17 cellular contexts compared by ENCODE assay signal in genomic region chr2:233423436-233423860, GRCh38.
A peak's percentile ranks its signal among the peaks of the same experiment; 100 is the strongest.
DNase-seq lines count a peak whose midpoint lies in the region; ATAC-seq, FAIRE-seq and TF ChIP-seq lines count a peak whose summit lies in the region.
"Had no signal": no experiment of that assay in that cellular context is flagged by ENCODE, and none has a peak within 500 bp of the region (broad histone marks: within the 10 kb centered on the region; RNA-seq: fewer than 3 reads in every experiment).

No MANE protein-coding gene starts in this region.

- no peak for TF ChIP-seq EP300 in GM12878 (IDR thresholded peaks at IDR 0.05; ENCODE audit: borderline replicate concordance in 1 of 2, control insufficient read depth in 1 of 2, low read depth in 2 of 2, low read length in 2 of 2)

- H3K14ac ChIP-seq in IMR-90 (replicated peaks; ENCODE audit: low read depth, low read length) = no peak overlapping the region

- H3K27ac Mint-ChIP-seq in naive thymus-derived CD8-positive, alpha-beta T cell = peak overlapping the region; percentile 91 to 99 (median 96)
- H3K27ac Mint-ChIP-seq: progenitor cell of endocrine pancreas had no signal

- H2BK20ac ChIP-seq in IMR-90 (ENCODE audit: low read depth, low read length) = no peak overlapping the region; the same call in 1 of the 2 replicates

- DNase-seq in IMR-90 (no peak), GM12878 (ENCODE audit: low read depth, low spot score) (no peak), NCI-H748 treated with DMSO at 0.1 percent for 48 hours (lab: John Stamatoyannopoulos, UW) (no peak), germinal center (ENCODE audit: low spot score) (no peak), pancreas (no peak), posterior vena cava (ENCODE audit: low spot score) (no peak)
- DNase-seq in naive thymus-derived CD8-positive, alpha-beta T cell = peak in 2 of 10 donors; percentile 46 to 62
- DNase-seq: aorta, GM23248, KG1, mesendoderm, NCI-H146, NCI-H69, SIG-M5 had no signal

- H3K79me2 ChIP-seq in GM12878 (ENCODE audit: control insufficient read depth, insufficient read depth, low read length) = peaks cover 67% of the 10 kb centered on the region

- no peaks in the 10 kb centered on the region for H3K27me3 ChIP-seq in BLaER1
- no peaks in the 10 kb centered on the region for H3K27me3 ChIP-seq in IMR-90 (ENCODE audit: control insufficient read depth, insufficient read depth, low read length)
- H3K27me3 ChIP-seq in GM12878 (replicated peaks in 1 of 2; ENCODE audit: control insufficient read depth in 2 of 2, insufficient read depth in 2 of 2, low read length in 1 of 2) = no peaks in the 10 kb centered on the region
- no peaks in the 10 kb centered on the region for H3K27me3 ChIP-seq in pancreas
- H3K27me3 ChIP-seq: dorsolateral prefrontal cortex had no signal

- 100% methylated on average over 1 of the region's 9 CpGs; no CpG with 5 or more reads in 1 of the 2 experiments for whole genome bisulfite sequencing in IMR-90 (ENCODE audit: extremely low coverage in 2 of 2, insufficient read length in 1 of 2), 2 experiments
- WGBS in GM12878 (ENCODE audit: insufficient coverage, insufficient replicate concordance, low lambda C conversion rate, missing lambda C conversion rate) = 81% methylated on average over 9 of the region's 9 CpGs
- 97 to 98% methylated on average over 9 of the region's 9 CpGs for WGBS in pancreas, 2 donors

- peaks cover 77% of the 10 kb centered on the region for H3K4me1 ChIP-seq in BLaER1
- H3K4me1 ChIP-seq in IMR-90 (ENCODE audit: control insufficient read depth, insufficient read depth, low read length) = peaks cover 22% of the 10 kb centered on the region
- peaks cover 43% of the 10 kb centered on the region for H3K4me1 ChIP-seq in GM12878 (ENCODE audit: control insufficient read depth, insufficient read depth, low read length)
- H3K4me1 ChIP-seq in pancreas = no peaks in the 10 kb centered on the region

- no peak overlapping the region for H3K56ac ChIP-seq in IMR-90 (ENCODE audit: extremely low read depth, insufficient read depth, low read length)

- H2AFZ ChIP-seq in IMR-90 (replicated peaks; ENCODE audit: low read length, poor library complexity) = no peak overlapping the region
- no peak overlapping the region for H2AFZ ChIP-seq in GM12878 (ENCODE audit: control insufficient read depth, low read depth, low read length)
- H2AFZ ChIP-seq: GM23248 had no signal

- H3K23ac ChIP-seq in IMR-90 (ENCODE audit: low read depth, low read length) = no peak overlapping the region

- no peak for ATAC-seq in IMR-90 (ENCODE audit: low read depth)
- no peak for ATAC-seq in GM12878
- peak in 1 of 2 donors; percentile 22 for ATAC-seq in naive thymus-derived CD8-positive, alpha-beta T cell
- no peak for ATAC-seq in pancreas

- TF ChIP-seq RAD21 in IMR-90 (IDR thresholded peaks at IDR 0.05; ENCODE audit: low read length) (no peak), GM12878 (IDR thresholded peaks at IDR 0.05; ENCODE audit: insufficient read depth, low read depth, low read length) (no peak)

- RAD21 ChIA-PET in GM12878 (lab: Charles Lee; ENCODE audit: unreplicated experiment) = interaction anchor here (1.8 to 6.3 kb wide), 2 partner anchors 8 to 20 kb away, joined by 5 to 28 read pairs; no protein-coding TSS in a partner anchor

- no peak overlapping the region for H2BK5ac ChIP-seq in IMR-90 (ENCODE audit: low read depth, low read length, poor library complexity, severe bottlenecking)

- no peak for FAIRE-seq in GM12878 (lab: Jason Lieb, UNC)
- FAIRE-seq in pancreas (lab: Jason Lieb, UNC) = no peak

- no peak overlapping the region for H3K9ac ChIP-seq in BLaER1
- H3K9ac ChIP-seq in IMR-90 (ENCODE audit: low read depth, low read length) = no peak overlapping the region
- H3K9ac ChIP-seq in GM12878 (ENCODE audit: control insufficient read depth, insufficient read depth, low read length) = no peak overlapping the region
- H3K9ac ChIP-seq: GM23248 had no signal

- no peak overlapping the region for H2BK120ac ChIP-seq in IMR-90 (ENCODE audit: low read depth, low read length)

- TF ChIP-seq CTCF in IMR-90 (conservative IDR thresholded peaks at IDR 0.05; ENCODE audit: low read depth, low read length) = no peak
- TF ChIP-seq CTCF in GM12878 (IDR thresholded peaks at IDR 0.05 in 2 of 3, conservative IDR thresholded peaks at IDR 0.05 in 1 of 3; ENCODE audit: control insufficient read depth in 2 of 3, extremely low read depth in 1 of 3, insufficient read depth in 1 of 3, low read depth in 3 of 3, low read length in 3 of 3) = no peak
- no peak for TF ChIP-seq CTCF in pancreas (IDR thresholded peaks at IDR 0.05)

- no peak overlapping the region for H3K4ac ChIP-seq in IMR-90 (ENCODE audit: low read depth, low read length)

- no peak overlapping the region for H2BK15ac ChIP-seq in IMR-90 (ENCODE audit: low read depth, low read length)

- peaks cover 34 to 73% of the 10 kb centered on the region in 2 experiments for H3K79me1 ChIP-seq in IMR-90 (ENCODE audit: low read depth in 1 of 2, low read length in 2 of 2)

- H3K9me3 Mint-ChIP-seq in naive thymus-derived CD8-positive, alpha-beta T cell = no peaks in the 10 kb centered on the region

- no peak for TF ChIP-seq POLR2A in IMR-90 (IDR thresholded peaks at IDR 0.05; ENCODE audit: low read depth, low read length)
- no peak for TF ChIP-seq POLR2A in GM12878 (IDR thresholded peaks at IDR 0.05; ENCODE audit: low read depth, low read length)

- H3K4me1 Mint-ChIP-seq in naive thymus-derived CD8-positive, alpha-beta T cell = peaks cover 63 to 98% (median 95%) of the 10 kb centered on the region in 4 donors

- H3K27me3 Mint-ChIP-seq in naive thymus-derived CD8-positive, alpha-beta T cell = no peaks in the 10 kb centered on the region
- H3K27me3 Mint-ChIP-seq: progenitor cell of endocrine pancreas had no signal

- peak overlapping the region; percentile 83 for H3K4me2 ChIP-seq in BLaER1
- H3K4me2 ChIP-seq in IMR-90 (ENCODE audit: low read depth, low read length) = no peak overlapping the region
- no peak overlapping the region for H3K4me2 ChIP-seq in GM12878 (ENCODE audit: control insufficient read depth, insufficient read depth)

- H3K36me3 ChIP-seq in BLaER1 (peaks cover 72% of the 10 kb centered on the region), IMR-90 (ENCODE audit: control insufficient read depth, insufficient read depth, low read length) (0 out of 2 replicates have a peak, but pooled peaks cover 2% of the 10 kb centered on the region), GM12878 (ENCODE audit: control insufficient read depth in 2 of 2, insufficient read depth in 2 of 2, low read length in 1 of 2) (peaks cover 1 to 22% of the 10 kb centered on the region in 2 experiments; a peak in 3 of 4 replicates), pancreas (no peaks in the 10 kb centered on the region)

- no peaks in the 10 kb centered on the region; the same call in 1 of the 2 replicates for H3K9me3 ChIP-seq in BLaER1
- peaks cover 9% of the 10 kb centered on the region for H3K9me3 ChIP-seq in IMR-90 (ENCODE audit: control insufficient read depth, insufficient read depth, low read length)
- peaks cover 6% of the 10 kb centered on the region for H3K9me3 ChIP-seq in GM12878 (replicated peaks; ENCODE audit: control insufficient read depth, insufficient read depth, low read length)
- H3K9me3 ChIP-seq in pancreas = no peaks in the 10 kb centered on the region

- CTCF ChIA-PET in IMR-90 (lab: Yijun Ruan, JAX) (no interaction called here), GM12878 (lab: Yijun Ruan, JAX) (interaction anchor here (9.3 to 15.3 kb wide), 2 partner anchors 19 to 20 kb away, joined by 84 to 135 read pairs; no protein-coding TSS in a partner anchor)

- H3K4me3 ChIP-seq in BLaER1 = no peak overlapping the region
- H3K4me3 ChIP-seq in IMR-90 (ENCODE audit: insufficient read depth, low read depth, low read length) = no peak overlapping the region
- H3K4me3 ChIP-seq in GM12878 = no peak overlapping the region
- H3K4me3 ChIP-seq in pancreas = no peak overlapping the region
- H3K4me3 ChIP-seq: dorsolateral prefrontal cortex, GM23248 had no signal

- BruUV-seq in IMR-90 (replicated peaks; lab: Mats Ljungman, UMichigan) (no TSS peak), GM12878 (replicated peaks; lab: Mats Ljungman, UMichigan) (no TSS peak)

- peaks cover 4 to 31% (median 12%) of the 10 kb centered on the region in 3 donors for H3K36me3 Mint-ChIP-seq in naive thymus-derived CD8-positive, alpha-beta T cell

- no peak overlapping the region for H2AK9ac ChIP-seq in IMR-90 (replicated peaks; ENCODE audit: low read depth, low read length, poor library complexity)

- H4K8ac ChIP-seq in IMR-90 (ENCODE audit: low read depth in 2 of 2, low read length in 2 of 2) = no peak overlapping the region

- intact Hi-C loops in IMR-90 (cut with micrococcal nuclease) = no loop called here
- intact Hi-C loops in GM12878 (cut with micrococcal nuclease; ENCODE audit: unreplicated experiment) = no loop called here
- intact Hi-C loops in pancreas (cut with DNase I) = no loop called here
- intact Hi-C loops in posterior vena cava (cut with DNase I) = no loop called here

- peak overlapping the region; percentile 46 to 96 (median 88) for H3K4me3 Mint-ChIP-seq in naive thymus-derived CD8-positive, alpha-beta T cell

- POLR2A ChIA-PET in IMR-90 (lab: Charles Lee; ENCODE audit: unreplicated experiment) = no interaction called here
- POLR2A ChIA-PET in GM12878 (lab: Charles Lee) = no interaction called here
- POLR2A ChIA-PET in naive thymus-derived CD8-positive, alpha-beta T cell (lab: Charles Lee) = interaction anchor here (1.1 to 13.7 kb wide), 6 partner anchors 18 to 70 kb away, joined by 3 to 292 read pairs (median 4); partner anchors contain the start of gene DGKD

- H4K20me1 ChIP-seq in BLaER1 (peaks cover 100% of the 10 kb centered on the region), IMR-90 (ENCODE audit: insufficient read depth, low read length) (no peaks in the 10 kb centered on the region), GM12878 (ENCODE audit: control insufficient read depth, insufficient read depth) (no peaks in the 10 kb centered on the region)

- H3K9me1 ChIP-seq in IMR-90 (ENCODE audit: insufficient read depth, low read length) = peaks cover 18% of the 10 kb centered on the region

- no peak overlapping the region for H4K5ac ChIP-seq in IMR-90 (ENCODE audit: low read depth, low read length)

- SMC1A ChIA-PET in GM12878 (lab: Charles Lee; ENCODE audit: uncharacterized antibody, unreplicated experiment) = interaction anchor here (0.5 to 3.1 kb wide), 4 partner anchors 11 to 19 kb away, joined by 3 to 13 read pairs (median 4); no protein-coding TSS in a partner anchor

- 0 out of 2 replicates have a peak overlapping the region, but pooled peaks have one; percentile 45 for H2AK5ac ChIP-seq in IMR-90 (ENCODE audit: low read depth, low read length)

- no peak overlapping the region for H3K27ac ChIP-seq in BLaER1
- H3K27ac ChIP-seq in IMR-90 (ENCODE audit: insufficient read depth, low read length) = no peak overlapping the region
- no peak overlapping the region for H3K27ac ChIP-seq in GM12878 (ENCODE audit: control insufficient read depth, insufficient read depth)
- no peak overlapping the region for H3K27ac ChIP-seq in pancreas
- H3K27ac ChIP-seq: GM23248 had no signal

- in situ Hi-C loops in IMR-90 (cut with MboI; ENCODE audit: low sequenced_read_pairs) (no loop called here), GM12878 (cut with MboI) (no loop called here)

- dilution Hi-C loops in IMR-90 (cut with HindIII; ENCODE audit: low sequenced_read_pairs, unreplicated experiment) = no loop called here

- no peak overlapping the region for H4K91ac ChIP-seq in IMR-90 (ENCODE audit: insufficient read depth, low read depth, low read length)

- H3K18ac ChIP-seq in IMR-90 (ENCODE audit: low read depth, low read length) = no peak overlapping the region
